In the genomic region with DNA sequence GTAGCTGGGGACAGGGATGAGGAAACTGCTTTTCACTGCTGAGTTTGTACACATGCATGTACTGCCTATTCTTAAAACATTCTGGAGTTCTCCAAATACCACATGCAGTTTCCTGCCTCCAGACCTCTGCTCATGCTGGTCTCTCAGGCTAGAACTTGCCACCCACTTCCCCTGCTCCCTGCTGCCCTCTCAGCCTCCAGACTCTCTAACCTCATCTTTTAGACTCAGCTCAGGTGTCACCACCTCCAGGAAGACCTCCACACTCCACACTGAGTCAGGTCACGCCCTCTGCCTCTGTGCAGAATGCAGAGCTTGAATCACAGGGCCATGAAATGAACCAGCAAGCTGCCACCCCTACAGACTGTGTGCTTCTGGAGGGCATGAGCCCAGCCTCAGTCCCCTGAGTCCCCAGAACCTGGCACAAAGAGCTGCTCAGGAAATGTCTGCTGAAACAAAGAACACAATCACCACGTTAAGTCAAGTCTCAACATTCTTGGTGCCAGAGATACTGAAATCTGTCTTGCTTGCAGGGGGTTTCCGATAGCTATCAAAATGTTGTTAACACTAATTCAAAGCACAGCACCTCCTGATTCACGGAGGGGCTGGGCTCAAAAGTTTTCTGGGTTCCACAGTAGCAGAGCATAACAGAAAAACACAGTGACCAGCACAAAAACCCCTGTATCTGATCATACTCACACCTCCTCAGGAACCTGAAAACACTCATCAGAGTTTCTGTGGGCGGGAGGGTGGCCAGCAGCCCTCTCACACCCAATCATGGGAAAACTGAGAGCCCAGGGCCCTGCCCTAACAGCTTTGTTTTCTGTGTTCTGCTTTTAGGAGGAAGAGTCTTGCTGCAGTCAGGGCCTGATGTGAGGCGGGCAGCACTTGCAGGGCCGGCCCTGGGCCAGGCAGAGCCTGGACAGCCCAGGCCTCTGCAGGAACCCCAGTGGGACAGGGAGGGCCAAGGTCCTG, we compare ENCODE assay signal across 8 cellular contexts. TPM values are rescaled to one million over a fixed set of nuclear protein-coding genes. Genes with fewer than 3 reads are reported as not detected.
DNase-seq lines count a peak whose midpoint lies in the region; ATAC-seq and TF ChIP-seq lines count a peak whose summit lies in the region.

No MANE protein-coding gene starts in this region.

- peak overlapping the region; percentile 18 for H3K27ac ChIP-seq in DOHH2 (ENCODE audit: low read depth, low read length)

- peaks cover 30% of the 10 kb centered on the region for H3K36me3 ChIP-seq in DOHH2 (ENCODE audit: control insufficient read depth, low read length)

- H3K4me2 ChIP-seq in DOHH2 (ENCODE audit: low read length), result peak overlapping the region; percentile 42

- H3K9me3 Mint-ChIP-seq in activated T-helper 2 cell treated with anti-CD3 and anti-CD28 coated beads, Interferon-gamma antibody, Interleukin-2, Interleukin-4, amounts not matched to agents 10 μg/mL and 5 μg/mL and 100 μg/mL, durations not matched to agents 14 hours and 24 hours and 36 hours, result no peaks in the 10 kb centered on the region
- H3K9me3 Mint-ChIP-seq in immature natural killer cell, result no peaks in the 10 kb centered on the region
- H3K9me3 Mint-ChIP-seq in stimulated activated memory B cell treated with anti-CD40 and anti-IgM and Interleukin-4, amounts not matched to agents 10 μg/mL and 1 μg/mL and 100 μg/mL, for 72 hours, result no peaks in the 10 kb centered on the region

- ATAC-seq in GM21423 (IDR thresholded peaks at IDR 0.05; ENCODE audit: unreplicated experiment) (peak; percentile 72), SK-N-SH treated with all-trans-retinoic acid at 6 μM for 48 hours (no peak)
- peak; percentile 81 for ATAC-seq in stimulated activated memory B cell treated with anti-CD40 and anti-IgM and Interleukin-4, amounts not matched to agents 10 μg/mL and 1 μg/mL and 100 μg/mL, for 72 hours

- H3K27me3 ChIP-seq in DOHH2 (ENCODE audit: control insufficient read depth, low read length), result no peaks in the 10 kb centered on the region

- DNase-seq in HUDEP-2 (lab: John Stamatoyannopoulos, UW; ENCODE audit: unreplicated experiment in 76 of 76) (peak in 49 of 76 experiments; percentile 7 to 73 (median 37)), immature natural killer cell (peak; percentile 77 to 84 (median 79)), SHP77 treated with DMSO at 0.1 percent for 48 hours (lab: John Stamatoyannopoulos, UW) (no peak)
- peak; percentile 35 for DNase-seq in activated T-helper 2 cell treated with anti-CD3 and anti-CD28 coated beads, Interferon-gamma antibody, Interleukin-2, Interleukin-4, amounts not matched to agents 10 μg/mL and 5 μg/mL and 100 μg/mL, durations not matched to agents 14 hours and 24 hours and 36 hours (ENCODE audit: low spot score)

- H3K4me1 ChIP-seq in DOHH2 (ENCODE audit: control insufficient read depth, low read length), result peaks cover 92% of the 10 kb centered on the region

- intact Hi-C loops in activated T-helper 2 cell treated with anti-CD3 and anti-CD28 coated beads, Interferon-gamma antibody, Interleukin-2, Interleukin-4, amounts not matched to agents 10 μg/mL and 5 μg/mL and 100 μg/mL, durations not matched to agents 14 hours and 24 hours and 36 hours (cut with micrococcal nuclease), result loop anchor here (1.0 kb wide), 2 partner anchors 21 to 34 kb away; no protein-coding TSS in a partner anchor

- H3K4me3 Mint-ChIP-seq in activated T-helper 2 cell treated with anti-CD3 and anti-CD28 coated beads, Interferon-gamma antibody, Interleukin-2, Interleukin-4, amounts not matched to agents 10 μg/mL and 5 μg/mL and 100 μg/mL, durations not matched to agents 14 hours and 24 hours and 36 hours (ENCODE audit: low read depth), result peak overlapping the region; percentile 40
- peak overlapping the region; percentile 74 to 88 (median 82) for H3K4me3 Mint-ChIP-seq in immature natural killer cell
- H3K4me3 Mint-ChIP-seq in stimulated activated memory B cell treated with anti-CD40 and anti-IgM and Interleukin-4, amounts not matched to agents 10 μg/mL and 1 μg/mL and 100 μg/mL, for 72 hours, result peak overlapping the region; percentile 65

- H3K27me3 Mint-ChIP-seq in activated T-helper 2 cell treated with anti-CD3 and anti-CD28 coated beads, Interferon-gamma antibody, Interleukin-2, Interleukin-4, amounts not matched to agents 10 μg/mL and 5 μg/mL and 100 μg/mL, durations not matched to agents 14 hours and 24 hours and 36 hours (ENCODE audit: low read depth), result no peaks in the 10 kb centered on the region
- peaks cover 26 to 44% (median 38%) of the 10 kb centered on the region in 3 donors for H3K27me3 Mint-ChIP-seq in immature natural killer cell (ENCODE audit: low read depth in 3 of 3)
- no peaks in the 10 kb centered on the region for H3K27me3 Mint-ChIP-seq in stimulated activated memory B cell treated with anti-CD40 and anti-IgM and Interleukin-4, amounts not matched to agents 10 μg/mL and 1 μg/mL and 100 μg/mL, for 72 hours

- peaks cover 31% of the 10 kb centered on the region for H3K36me3 Mint-ChIP-seq in activated T-helper 2 cell treated with anti-CD3 and anti-CD28 coated beads, Interferon-gamma antibody, Interleukin-2, Interleukin-4, amounts not matched to agents 10 μg/mL and 5 μg/mL and 100 μg/mL, durations not matched to agents 14 hours and 24 hours and 36 hours (ENCODE audit: low read depth)
- H3K36me3 Mint-ChIP-seq in immature natural killer cell, result peaks cover 0 to 3% (median under 1%) of the 10 kb centered on the region in 3 donors
- H3K36me3 Mint-ChIP-seq in stimulated activated memory B cell treated with anti-CD40 and anti-IgM and Interleukin-4, amounts not matched to agents 10 μg/mL and 1 μg/mL and 100 μg/mL, for 72 hours, result no peaks in the 10 kb centered on the region

- no peaks in the 10 kb centered on the region for H3K9me3 ChIP-seq in DOHH2 (ENCODE audit: control insufficient read depth, insufficient read depth, low read length)

- H3K9me2 ChIP-seq in DOHH2 (replicated peaks; ENCODE audit: control insufficient read depth, low read length), result no peaks in the 10 kb centered on the region

- no peak overlapping the region for H3K4me3 ChIP-seq in DOHH2 (ENCODE audit: low read length)

- H3K4me1 Mint-ChIP-seq in activated T-helper 2 cell treated with anti-CD3 and anti-CD28 coated beads, Interferon-gamma antibody, Interleukin-2, Interleukin-4, amounts not matched to agents 10 μg/mL and 5 μg/mL and 100 μg/mL, durations not matched to agents 14 hours and 24 hours and 36 hours (ENCODE audit: low read depth), result peaks cover 67% of the 10 kb centered on the region
- peaks cover 99 to 100% of the 10 kb centered on the region in 2 donors for H3K4me1 Mint-ChIP-seq in immature natural killer cell
- peaks cover 83% of the 10 kb centered on the region for H3K4me1 Mint-ChIP-seq in stimulated activated memory B cell treated with anti-CD40 and anti-IgM and Interleukin-4, amounts not matched to agents 10 μg/mL and 1 μg/mL and 100 μg/mL, for 72 hours

- no peak for TF ChIP-seq CTCF in DOHH2 (IDR thresholded peaks at IDR 0.05; ENCODE audit: low read depth, low read length, poor library complexity, severe bottlenecking)

- H4K20me1 ChIP-seq in DOHH2 (ENCODE audit: control insufficient read depth, insufficient read depth, low read depth, low read length), result peaks cover 24% of the 10 kb centered on the region

- H3F3A ChIP-seq in DOHH2 (ENCODE audit: control insufficient read depth, insufficient read depth), result peaks cover 16% of the 10 kb centered on the region

- H3K27ac Mint-ChIP-seq in activated T-helper 2 cell treated with anti-CD3 and anti-CD28 coated beads, Interferon-gamma antibody, Interleukin-2, Interleukin-4, amounts not matched to agents 10 μg/mL and 5 μg/mL and 100 μg/mL, durations not matched to agents 14 hours and 24 hours and 36 hours, result peak overlapping the region; percentile 91
- H3K27ac Mint-ChIP-seq in immature natural killer cell, result peak overlapping the region; percentile 98 to 100 (median 100)
- H3K27ac Mint-ChIP-seq in stimulated activated memory B cell treated with anti-CD40 and anti-IgM and Interleukin-4, amounts not matched to agents 10 μg/mL and 1 μg/mL and 100 μg/mL, for 72 hours, result peak overlapping the region; percentile 86

- H3K79me2 ChIP-seq in DOHH2 (ENCODE audit: control insufficient read depth, low read length), result peaks cover 97% of the 10 kb centered on the region

TF ChIP-seq in SK-N-SH treated with all-trans-retinoic acid at 6 μM for 48 hours, 23 proteins besides CTCF, POLR2A, EP300 and RAD21 (continues in another document):
- TF ChIP-seq, protein P1, sequence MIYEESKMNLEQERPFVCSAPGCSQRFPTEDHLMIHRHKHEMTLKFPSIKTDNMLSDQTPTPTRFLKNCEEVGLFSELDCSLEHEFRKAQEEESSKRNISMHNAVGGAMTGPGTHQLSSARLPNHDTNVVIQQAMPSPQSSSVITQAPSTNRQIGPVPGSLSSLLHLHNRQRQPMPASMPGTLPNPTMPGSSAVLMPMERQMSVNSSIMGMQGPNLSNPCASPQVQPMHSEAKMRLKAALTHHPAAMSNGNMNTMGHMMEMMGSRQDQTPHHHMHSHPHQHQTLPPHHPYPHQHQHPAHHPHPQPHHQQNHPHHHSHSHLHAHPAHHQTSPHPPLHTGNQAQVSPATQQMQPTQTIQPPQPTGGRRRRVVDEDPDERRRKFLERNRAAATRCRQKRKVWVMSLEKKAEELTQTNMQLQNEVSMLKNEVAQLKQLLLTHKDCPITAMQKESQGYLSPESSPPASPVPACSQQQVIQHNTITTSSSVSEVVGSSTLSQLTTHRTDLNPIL (CRISPR knock-in tag; IDR thresholded peaks at IDR 0.05; ENCODE audit: low read depth), result no peak
- TF ChIP-seq ZFP30 (CRISPR knock-in tag; IDR thresholded peaks at IDR 0.05), result no peak
- TF ChIP-seq, protein P2, sequence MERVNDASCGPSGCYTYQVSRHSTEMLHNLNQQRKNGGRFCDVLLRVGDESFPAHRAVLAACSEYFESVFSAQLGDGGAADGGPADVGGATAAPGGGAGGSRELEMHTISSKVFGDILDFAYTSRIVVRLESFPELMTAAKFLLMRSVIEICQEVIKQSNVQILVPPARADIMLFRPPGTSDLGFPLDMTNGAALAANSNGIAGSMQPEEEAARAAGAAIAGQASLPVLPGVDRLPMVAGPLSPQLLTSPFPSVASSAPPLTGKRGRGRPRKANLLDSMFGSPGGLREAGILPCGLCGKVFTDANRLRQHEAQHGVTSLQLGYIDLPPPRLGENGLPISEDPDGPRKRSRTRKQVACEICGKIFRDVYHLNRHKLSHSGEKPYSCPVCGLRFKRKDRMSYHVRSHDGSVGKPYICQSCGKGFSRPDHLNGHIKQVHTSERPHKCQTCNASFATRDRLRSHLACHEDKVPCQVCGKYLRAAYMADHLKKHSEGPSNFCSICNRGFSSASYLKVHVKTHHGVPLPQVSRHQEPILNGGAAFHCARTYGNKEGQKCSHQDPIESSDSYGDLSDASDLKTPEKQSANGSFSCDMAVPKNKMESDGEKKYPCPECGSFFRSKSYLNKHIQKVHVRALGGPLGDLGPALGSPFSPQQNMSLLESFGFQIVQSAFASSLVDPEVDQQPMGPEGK (CRISPR knock-in tag; IDR thresholded peaks at IDR 0.05; ENCODE audit: borderline replicate concordance), result no peak
- no peak for TF ChIP-seq ZC3H10 (CRISPR knock-in tag; IDR thresholded peaks at IDR 0.05)

RNA-seq across cellular contexts. Expression of a gene that starts 21.1 kb away (rescaled TPM):
- 18.1 and 19.3 TPM in 2 replicates for total RNA-seq in activated T-helper 2 cell treated with anti-CD3 and anti-CD28 coated beads, Interferon-gamma antibody, Interleukin-2, Interleukin-4, amounts not matched to agents 10 μg/mL and 5 μg/mL and 100 μg/mL, durations not matched to agents 14 hours and 24 hours and 36 hours
- 10 to 100 TPM; 12.1 to 62.1 (median 23.8) TPM for polyA plus RNA-seq in immature natural killer cell
